1 cellular context compared by ENCODE assay signal in the genomic region with DNA sequence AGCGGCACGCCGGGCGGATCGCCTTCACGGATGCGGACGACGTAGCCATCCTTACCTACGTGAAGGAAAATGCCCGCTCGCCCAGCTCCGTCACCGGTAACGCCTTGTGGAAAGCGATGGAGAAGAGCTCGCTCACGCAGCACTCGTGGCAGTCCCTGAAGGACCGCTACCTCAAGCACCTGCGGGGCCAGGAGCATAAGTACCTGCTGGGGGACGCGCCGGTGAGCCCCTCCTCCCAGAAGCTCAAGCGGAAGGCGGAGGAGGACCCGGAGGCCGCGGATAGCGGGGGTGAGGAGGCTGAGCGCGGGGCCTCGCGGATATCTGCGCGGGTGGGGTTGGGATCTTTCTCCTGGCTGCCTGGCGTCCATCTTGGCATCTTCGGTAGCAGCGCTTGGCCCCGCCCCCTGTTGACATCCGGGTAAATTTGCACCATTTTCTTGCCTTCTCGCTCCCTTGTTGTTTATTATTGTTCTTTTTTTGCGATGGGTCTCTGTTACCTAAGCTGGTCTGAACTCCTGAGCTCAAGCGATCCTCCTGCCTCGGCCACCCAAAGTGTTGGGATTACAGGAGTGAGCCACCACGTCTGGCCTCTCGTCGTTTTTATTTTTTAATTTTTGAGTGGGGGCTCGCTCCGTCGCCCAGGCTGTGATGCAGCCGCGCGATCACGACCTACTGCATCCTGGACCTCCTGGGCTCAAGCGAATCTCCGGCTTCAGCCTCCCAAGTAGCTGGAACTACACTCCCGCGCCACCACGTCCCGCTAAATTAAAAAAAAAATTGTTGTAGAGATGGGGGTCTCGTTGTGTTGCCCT.
TF ChIP-seq lines count a peak whose summit lies in the region.

No MANE protein-coding gene starts in this region.

TF ChIP-seq in HepG2, 621 proteins besides CTCF, POLR2A, EP300 and RAD21 (continued from another document and continues in another):
- TF ChIP-seq, protein P1, sequence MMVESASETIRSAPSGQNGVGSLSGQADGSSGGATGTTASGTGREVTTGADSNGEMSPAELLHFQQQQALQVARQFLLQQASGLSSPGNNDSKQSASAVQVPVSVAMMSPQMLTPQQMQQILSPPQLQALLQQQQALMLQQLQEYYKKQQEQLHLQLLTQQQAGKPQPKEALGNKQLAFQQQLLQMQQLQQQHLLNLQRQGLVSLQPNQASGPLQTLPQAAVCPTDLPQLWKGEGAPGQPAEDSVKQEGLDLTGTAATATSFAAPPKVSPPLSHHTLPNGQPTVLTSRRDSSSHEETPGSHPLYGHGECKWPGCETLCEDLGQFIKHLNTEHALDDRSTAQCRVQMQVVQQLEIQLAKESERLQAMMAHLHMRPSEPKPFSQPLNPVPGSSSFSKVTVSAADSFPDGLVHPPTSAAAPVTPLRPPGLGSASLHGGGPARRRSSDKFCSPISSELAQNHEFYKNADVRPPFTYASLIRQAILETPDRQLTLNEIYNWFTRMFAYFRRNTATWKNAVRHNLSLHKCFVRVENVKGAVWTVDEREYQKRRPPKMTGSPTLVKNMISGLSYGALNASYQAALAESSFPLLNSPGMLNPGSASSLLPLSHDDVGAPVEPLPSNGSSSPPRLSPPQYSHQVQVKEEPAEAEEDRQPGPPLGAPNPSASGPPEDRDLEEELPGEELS (CRISPR knock-in tag; IDR thresholded peaks at IDR 0.05), result no peak; the same call in 1 of the 2 replicates
- TF ChIP-seq EED (CRISPR knock-in tag; IDR thresholded peaks at IDR 0.05) (no peak), ZNF138 (CRISPR knock-in tag; IDR thresholded peaks at IDR 0.05; ENCODE audit: low read depth) (no peak), ZNF879 (CRISPR knock-in tag; IDR thresholded peaks at IDR 0.05) (no peak), AHR (CRISPR knock-in tag; IDR thresholded peaks at IDR 0.05) (no peak), MEIS2 (CRISPR knock-in tag; IDR thresholded peaks at IDR 0.05) (peak; percentile 16; the same call in 1 of the 2 replicates), NR2F1 (CRISPR knock-in tag; IDR thresholded peaks at IDR 0.05) (no peak), HOXA7 (CRISPR knock-in tag; IDR thresholded peaks at IDR 0.05) (no peak), CEBPB (IDR thresholded peaks at IDR 0.05; ENCODE audit: borderline replicate concordance, low read depth, low read length) (no peak), ERF (CRISPR knock-in tag; IDR thresholded peaks at IDR 0.05) (0 out of 2 replicates have a peak, but pooled peaks have one; percentile 5), TCF7L2 (IDR thresholded peaks at IDR 0.05; ENCODE audit: low read depth, low read length) (no peak), CAMTA2 (CRISPR knock-in tag; IDR thresholded peaks at IDR 0.05; ENCODE audit: borderline replicate concordance) (no peak), ZNF83 (CRISPR knock-in tag; IDR thresholded peaks at IDR 0.05; ENCODE audit: borderline replicate concordance) (0 out of 2 replicates have a peak, but pooled peaks have one; percentile 73), NAIF1 (CRISPR knock-in tag; IDR thresholded peaks at IDR 0.05; ENCODE audit: borderline replicate concordance) (no peak), PTBP1 (IDR thresholded peaks at IDR 0.05; ENCODE audit: low read depth, low read length, poor library complexity, severe bottlenecking) (no peak), BRD4 (CRISPR knock-in tag; IDR thresholded peaks at IDR 0.05) (no peak), ZNF780A (CRISPR knock-in tag; IDR thresholded peaks at IDR 0.05) (0 out of 2 replicates have a peak, but pooled peaks have one; percentile 84), MAFK (conservative IDR thresholded peaks at IDR 0.05 in 1 of 2, IDR thresholded peaks at IDR 0.05 in 1 of 2; ENCODE audit: low read length in 2 of 2) (no peak), PLRG1 (conservative IDR thresholded peaks at IDR 0.05) (no peak), MIER3 (CRISPR knock-in tag; IDR thresholded peaks at IDR 0.05; ENCODE audit: borderline replicate concordance) (peak; percentile 29; the same call in 1 of the 2 replicates), NFYB (CRISPR knock-in tag; IDR thresholded peaks at IDR 0.05) (no peak), REXO4 (CRISPR knock-in tag; IDR thresholded peaks at IDR 0.05; ENCODE audit: borderline replicate concordance) (no peak), ZIK1 (CRISPR knock-in tag; IDR thresholded peaks at IDR 0.05; ENCODE audit: borderline replicate concordance, low read depth) (peak; percentile 82; the same call in 1 of the 2 replicates), NR2F2 (IDR thresholded peaks at IDR 0.05; ENCODE audit: borderline replicate concordance, low read depth) (no peak), HMG20A (CRISPR knock-in tag; IDR thresholded peaks at IDR 0.05; ENCODE audit: borderline replicate concordance) (no peak), MTA3 (CRISPR knock-in tag; IDR thresholded peaks at IDR 0.05) (no peak), TBL1XR1 (IDR thresholded peaks at IDR 0.05; ENCODE audit: borderline replicate concordance, low read length, partially characterized antibody) (no peak), ZNF598 (CRISPR knock-in tag; IDR thresholded peaks at IDR 0.05; ENCODE audit: borderline replicate concordance) (no peak), ZNF235 (CRISPR knock-in tag; IDR thresholded peaks at IDR 0.05; ENCODE audit: borderline replicate concordance) (no peak), JUNB (CRISPR knock-in tag; IDR thresholded peaks at IDR 0.05; ENCODE audit: borderline replicate concordance) (no peak), MED13 (CRISPR knock-in tag; IDR thresholded peaks at IDR 0.05) (no peak), PHF8 (CRISPR knock-in tag; IDR thresholded peaks at IDR 0.05) (peak; percentile 69), PHF20 (CRISPR knock-in tag; IDR thresholded peaks at IDR 0.05) (no peak), SMYD3 (CRISPR knock-in tag; IDR thresholded peaks at IDR 0.05) (no peak), HOXA9 (CRISPR knock-in tag; IDR thresholded peaks at IDR 0.05; ENCODE audit: borderline replicate concordance) (no peak), ZNF329 (CRISPR knock-in tag; IDR thresholded peaks at IDR 0.05; ENCODE audit: low read depth) (no peak; the same call in 1 of the 2 replicates), MLLT10 (CRISPR knock-in tag; IDR thresholded peaks at IDR 0.05) (no peak), ARNT2 (CRISPR knock-in tag; IDR thresholded peaks at IDR 0.05; ENCODE audit: low read depth) (no peak), FIP1L1 (IDR thresholded peaks at IDR 0.05; ENCODE audit: borderline replicate concordance, insufficient read depth, low read depth, low read length) (no peak), GZF1 (CRISPR knock-in tag; IDR thresholded peaks at IDR 0.05) (no peak)
- TF ChIP-seq, protein P2, sequence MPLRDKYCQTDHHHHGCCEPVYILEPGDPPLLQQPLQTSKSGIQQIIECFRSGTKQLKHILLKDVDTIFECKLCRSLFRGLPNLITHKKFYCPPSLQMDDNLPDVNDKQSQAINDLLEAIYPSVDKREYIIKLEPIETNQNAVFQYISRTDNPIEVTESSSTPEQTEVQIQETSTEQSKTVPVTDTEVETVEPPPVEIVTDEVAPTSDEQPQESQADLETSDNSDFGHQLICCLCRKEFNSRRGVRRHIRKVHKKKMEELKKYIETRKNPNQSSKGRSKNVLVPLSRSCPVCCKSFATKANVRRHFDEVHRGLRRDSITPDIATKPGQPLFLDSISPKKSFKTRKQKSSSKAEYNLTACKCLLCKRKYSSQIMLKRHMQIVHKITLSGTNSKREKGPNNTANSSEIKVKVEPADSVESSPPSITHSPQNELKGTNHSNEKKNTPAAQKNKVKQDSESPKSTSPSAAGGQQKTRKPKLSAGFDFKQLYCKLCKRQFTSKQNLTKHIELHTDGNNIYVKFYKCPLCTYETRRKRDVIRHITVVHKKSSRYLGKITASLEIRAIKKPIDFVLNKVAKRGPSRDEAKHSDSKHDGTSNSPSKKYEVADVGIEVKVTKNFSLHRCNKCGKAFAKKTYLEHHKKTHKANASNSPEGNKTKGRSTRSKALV (CRISPR knock-in tag; IDR thresholded peaks at IDR 0.05), result no peak
- TF ChIP-seq, protein P3, sequence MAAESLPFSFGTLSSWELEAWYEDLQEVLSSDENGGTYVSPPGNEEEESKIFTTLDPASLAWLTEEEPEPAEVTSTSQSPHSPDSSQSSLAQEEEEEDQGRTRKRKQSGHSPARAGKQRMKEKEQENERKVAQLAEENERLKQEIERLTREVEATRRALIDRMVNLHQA (CRISPR knock-in tag; IDR thresholded peaks at IDR 0.05), result no peak
- TF ChIP-seq, protein P4, sequence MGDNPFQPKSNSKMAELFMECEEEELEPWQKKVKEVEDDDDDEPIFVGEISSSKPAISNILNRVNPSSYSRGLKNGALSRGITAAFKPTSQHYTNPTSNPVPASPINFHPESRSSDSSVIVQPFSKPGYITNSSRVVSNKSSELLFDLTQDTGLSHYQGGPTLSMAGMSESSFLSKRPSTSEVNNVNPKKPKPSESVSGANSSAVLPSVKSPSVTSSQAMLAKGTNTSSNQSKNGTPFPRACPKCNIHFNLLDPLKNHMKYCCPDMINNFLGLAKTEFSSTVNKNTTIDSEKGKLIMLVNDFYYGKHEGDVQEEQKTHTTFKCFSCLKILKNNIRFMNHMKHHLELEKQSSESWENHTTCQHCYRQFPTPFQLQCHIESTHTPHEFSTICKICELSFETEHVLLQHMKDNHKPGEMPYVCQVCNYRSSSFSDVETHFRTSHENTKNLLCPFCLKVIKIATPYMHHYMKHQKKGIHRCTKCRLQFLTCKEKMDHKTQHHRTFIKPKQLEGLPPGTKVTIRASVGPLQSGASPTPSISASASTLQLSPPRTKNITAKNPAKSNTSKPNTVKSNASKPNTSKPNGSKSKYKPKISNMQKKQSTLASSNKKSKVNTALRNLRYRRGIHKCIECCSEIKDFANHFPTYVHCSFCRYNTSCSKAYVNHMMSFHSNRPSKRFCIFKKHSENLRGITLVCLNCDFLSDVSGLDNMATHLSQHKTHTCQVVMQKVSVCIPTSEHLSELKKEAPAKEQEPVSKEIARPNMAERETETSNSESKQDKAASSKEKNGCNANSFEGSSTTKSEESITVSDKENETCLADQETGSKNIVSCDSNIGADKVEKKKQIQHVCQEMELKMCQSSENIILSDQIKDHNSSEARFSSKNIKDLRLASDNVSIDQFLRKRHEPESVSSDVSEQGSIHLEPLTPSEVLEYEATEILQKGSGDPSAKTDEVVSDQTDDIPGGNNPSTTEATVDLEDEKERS (CRISPR knock-in tag; IDR thresholded peaks at IDR 0.05), result no peak
- TF ChIP-seq, protein P5, sequence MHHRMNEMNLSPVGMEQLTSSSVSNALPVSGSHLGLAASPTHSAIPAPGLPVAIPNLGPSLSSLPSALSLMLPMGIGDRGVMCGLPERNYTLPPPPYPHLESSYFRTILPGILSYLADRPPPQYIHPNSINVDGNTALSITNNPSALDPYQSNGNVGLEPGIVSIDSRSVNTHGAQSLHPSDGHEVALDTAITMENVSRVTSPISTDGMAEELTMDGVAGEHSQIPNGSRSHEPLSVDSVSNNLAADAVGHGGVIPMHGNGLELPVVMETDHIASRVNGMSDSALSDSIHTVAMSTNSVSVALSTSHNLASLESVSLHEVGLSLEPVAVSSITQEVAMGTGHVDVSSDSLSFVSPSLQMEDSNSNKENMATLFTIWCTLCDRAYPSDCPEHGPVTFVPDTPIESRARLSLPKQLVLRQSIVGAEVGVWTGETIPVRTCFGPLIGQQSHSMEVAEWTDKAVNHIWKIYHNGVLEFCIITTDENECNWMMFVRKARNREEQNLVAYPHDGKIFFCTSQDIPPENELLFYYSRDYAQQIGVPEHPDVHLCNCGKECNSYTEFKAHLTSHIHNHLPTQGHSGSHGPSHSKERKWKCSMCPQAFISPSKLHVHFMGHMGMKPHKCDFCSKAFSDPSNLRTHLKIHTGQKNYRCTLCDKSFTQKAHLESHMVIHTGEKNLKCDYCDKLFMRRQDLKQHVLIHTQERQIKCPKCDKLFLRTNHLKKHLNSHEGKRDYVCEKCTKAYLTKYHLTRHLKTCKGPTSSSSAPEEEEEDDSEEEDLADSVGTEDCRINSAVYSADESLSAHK (CRISPR knock-in tag; IDR thresholded peaks at IDR 0.05; ENCODE audit: borderline replicate concordance), result no peak
- TF ChIP-seq, protein P6, sequence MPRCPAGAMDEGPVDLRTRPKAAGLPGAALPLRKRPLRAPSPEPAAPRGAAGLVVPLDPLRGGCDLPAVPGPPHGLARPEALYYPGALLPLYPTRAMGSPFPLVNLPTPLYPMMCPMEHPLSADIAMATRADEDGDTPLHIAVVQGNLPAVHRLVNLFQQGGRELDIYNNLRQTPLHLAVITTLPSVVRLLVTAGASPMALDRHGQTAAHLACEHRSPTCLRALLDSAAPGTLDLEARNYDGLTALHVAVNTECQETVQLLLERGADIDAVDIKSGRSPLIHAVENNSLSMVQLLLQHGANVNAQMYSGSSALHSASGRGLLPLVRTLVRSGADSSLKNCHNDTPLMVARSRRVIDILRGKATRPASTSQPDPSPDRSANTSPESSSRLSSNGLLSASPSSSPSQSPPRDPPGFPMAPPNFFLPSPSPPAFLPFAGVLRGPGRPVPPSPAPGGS (CRISPR knock-in tag; IDR thresholded peaks at IDR 0.05), result no peak; the same call in 1 of the 2 replicates
- TF ChIP-seq, protein P7, sequence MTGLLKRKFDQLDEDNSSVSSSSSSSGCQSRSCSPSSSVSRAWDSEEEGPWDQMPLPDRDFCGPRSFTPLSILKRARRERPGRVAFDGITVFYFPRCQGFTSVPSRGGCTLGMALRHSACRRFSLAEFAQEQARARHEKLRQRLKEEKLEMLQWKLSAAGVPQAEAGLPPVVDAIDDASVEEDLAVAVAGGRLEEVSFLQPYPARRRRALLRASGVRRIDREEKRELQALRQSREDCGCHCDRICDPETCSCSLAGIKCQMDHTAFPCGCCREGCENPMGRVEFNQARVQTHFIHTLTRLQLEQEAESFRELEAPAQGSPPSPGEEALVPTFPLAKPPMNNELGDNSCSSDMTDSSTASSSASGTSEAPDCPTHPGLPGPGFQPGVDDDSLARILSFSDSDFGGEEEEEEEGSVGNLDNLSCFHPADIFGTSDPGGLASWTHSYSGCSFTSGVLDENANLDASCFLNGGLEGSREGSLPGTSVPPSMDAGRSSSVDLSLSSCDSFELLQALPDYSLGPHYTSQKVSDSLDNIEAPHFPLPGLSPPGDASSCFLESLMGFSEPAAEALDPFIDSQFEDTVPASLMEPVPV (CRISPR knock-in tag; IDR thresholded peaks at IDR 0.05), result 0 out of 2 replicates have a peak, but pooled peaks have one; percentile 8
- TF ChIP-seq, protein P8, sequence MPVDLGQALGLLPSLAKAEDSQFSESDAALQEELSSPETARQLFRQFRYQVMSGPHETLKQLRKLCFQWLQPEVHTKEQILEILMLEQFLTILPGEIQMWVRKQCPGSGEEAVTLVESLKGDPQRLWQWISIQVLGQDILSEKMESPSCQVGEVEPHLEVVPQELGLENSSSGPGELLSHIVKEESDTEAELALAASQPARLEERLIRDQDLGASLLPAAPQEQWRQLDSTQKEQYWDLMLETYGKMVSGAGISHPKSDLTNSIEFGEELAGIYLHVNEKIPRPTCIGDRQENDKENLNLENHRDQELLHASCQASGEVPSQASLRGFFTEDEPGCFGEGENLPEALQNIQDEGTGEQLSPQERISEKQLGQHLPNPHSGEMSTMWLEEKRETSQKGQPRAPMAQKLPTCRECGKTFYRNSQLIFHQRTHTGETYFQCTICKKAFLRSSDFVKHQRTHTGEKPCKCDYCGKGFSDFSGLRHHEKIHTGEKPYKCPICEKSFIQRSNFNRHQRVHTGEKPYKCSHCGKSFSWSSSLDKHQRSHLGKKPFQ (CRISPR knock-in tag; IDR thresholded peaks at IDR 0.05; ENCODE audit: insufficient replicate concordance), result no peak
- TF ChIP-seq, protein P9, sequence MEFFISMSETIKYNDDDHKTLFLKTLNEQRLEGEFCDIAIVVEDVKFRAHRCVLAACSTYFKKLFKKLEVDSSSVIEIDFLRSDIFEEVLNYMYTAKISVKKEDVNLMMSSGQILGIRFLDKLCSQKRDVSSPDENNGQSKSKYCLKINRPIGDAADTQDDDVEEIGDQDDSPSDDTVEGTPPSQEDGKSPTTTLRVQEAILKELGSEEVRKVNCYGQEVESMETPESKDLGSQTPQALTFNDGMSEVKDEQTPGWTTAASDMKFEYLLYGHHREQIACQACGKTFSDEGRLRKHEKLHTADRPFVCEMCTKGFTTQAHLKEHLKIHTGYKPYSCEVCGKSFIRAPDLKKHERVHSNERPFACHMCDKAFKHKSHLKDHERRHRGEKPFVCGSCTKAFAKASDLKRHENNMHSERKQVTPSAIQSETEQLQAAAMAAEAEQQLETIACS (CRISPR knock-in tag; IDR thresholded peaks at IDR 0.05), result no peak
